ENCODE assay signal across 8 cellular contexts in genomic region chr17:36722121-36722902, GRCh38.
A peak's percentile ranks its signal among the peaks of the same experiment; 100 is the strongest.
DNase-seq lines count a peak whose midpoint lies in the region; ATAC-seq and TF ChIP-seq lines count a peak whose summit lies in the region.

No MANE protein-coding gene starts in this region.

- peak in 9 of 14 donors; percentile 5 to 69 (median 39) for DNase-seq in C1 segment of cervical spinal cord (lab: John Stamatoyannopoulos, UW)
- peak; percentile 92 for DNase-seq in NCI-H146 (lab: John Stamatoyannopoulos, UW)
- peak; percentile 59 for DNase-seq in activated CD4-positive, CD25-positive, alpha-beta regulatory T cell treated with anti-CD3 and anti-CD28 coated beads, Interleukin-2, amount 50 U/mL, for 16 hours (ENCODE audit: low read depth, low spot score)
- peak; percentile 64 for DNase-seq in cerebellar cortex (ENCODE audit: low spot score)
- DNase-seq in right lobe of liver, result peak; percentile 42 to 70 (median 48)
- DNase-seq in stimulated activated CD4-positive, alpha-beta T cell treated with anti-CD3 and anti-CD28 coated beads, TNF-alpha, amount 100 ng/mL, for 1 hour (ENCODE audit: low read depth in 3 of 3, low spot score in 1 of 3), result peak; percentile 57 to 66 (median 61)
- DNase-seq in NCI-H1048 (lab: John Stamatoyannopoulos, UW), result no peak

- H3K9me3 ChIP-seq in right lobe of liver, result no peaks in the 10 kb centered on the region

- no peaks in the 10 kb centered on the region for H3K4me1 ChIP-seq in right lobe of liver

- H3K4me3 ChIP-seq in right lobe of liver, result peak overlapping the region in 2 of 3 donors; percentile 14 to 32

- TF ChIP-seq POLR2A in right lobe of liver (IDR thresholded peaks at IDR 0.05), result no peak

- ATAC-seq in GM21390 (IDR thresholded peaks at IDR 0.05; ENCODE audit: unreplicated experiment) (peak; percentile 74), right lobe of liver (peak; percentile 66 to 88 (median 72))

- TF ChIP-seq CTCF in right lobe of liver (IDR thresholded peaks at IDR 0.05), result no peak

- intact Hi-C loops in right lobe of liver (cut with DNase I), result no loop called here

- H3K27ac ChIP-seq in right lobe of liver, result peak overlapping the region in 1 of 3 donors; percentile 8

- H3K36me3 ChIP-seq in right lobe of liver, result no peaks in the 10 kb centered on the region

- H3K27me3 ChIP-seq in right lobe of liver, result no peaks in the 10 kb centered on the region

- 14% methylated on average over 15 of the region's 49 CpGs for WGBS in right lobe of liver (ENCODE audit: insufficient coverage, low coverage, low lambda C conversion rate, missing lambda C conversion rate)
